In genomic region chr6:7035837-7036249, GRCh38 we compare ENCODE assay signal across 23 cellular contexts.
DNase-seq lines count a peak whose midpoint lies in the region; ATAC-seq, FAIRE-seq and TF ChIP-seq lines count a peak whose summit lies in the region.
"Had no signal": no experiment of that assay in that cellular context is flagged by ENCODE, and none has a peak within 500 bp of the region (broad histone marks: within the 10 kb centered on the region; RNA-seq: fewer than 3 reads in every experiment).

No MANE protein-coding gene starts in this region.

- peak overlapping the region; percentile 12; the same call in 1 of the 3 replicates for H3K27ac ChIP-seq in K562 (ENCODE audit: extremely low read depth, low read depth, low read length)
- H3K27ac ChIP-seq: skin epidermis, thoracic aorta had no signal

- no peak overlapping the region for H3K4me3 ChIP-seq in K562
- H3K4me3 ChIP-seq: skin epidermis, thoracic aorta had no signal

- TF ChIP-seq CTCF in K562 (IDR thresholded peaks at IDR 0.05 in 2 of 3, conservative IDR thresholded peaks at IDR 0.05 in 1 of 3; ENCODE audit: insufficient read depth in 2 of 3, low read depth in 1 of 3, low read length in 3 of 3) = no peak

- H3K9ac ChIP-seq in K562 (ENCODE audit: insufficient read depth in 1 of 2, low read depth in 2 of 2, low read length in 2 of 2) = no peak overlapping the region

- no peaks in the 10 kb centered on the region for H3K79me2 ChIP-seq in K562 (ENCODE audit: control insufficient read depth, insufficient read depth, low read length)

- peak; percentile 59 for ATAC-seq in K562
- ATAC-seq: natural killer cell; stimulated activated naive B cell treated with anti-CD40 and anti-IgM and Interleukin-4, amounts not matched to agents 10 μg/mL and 1 μg/mL and 100 μg/mL, for 72 hours; T-helper 17 cell; WTC11 had no signal

- H3K4me1 ChIP-seq in K562 (replicated peaks in 1 of 2; ENCODE audit: control insufficient read depth in 2 of 2, insufficient read depth in 2 of 2, low read length in 2 of 2) = peaks cover 0 to 23% of the 10 kb centered on the region in 2 experiments; a peak in 4 of 5 replicates

- no peak for TF ChIP-seq RAD21 in K562 (CRISPR knock-in tag; conservative IDR thresholded peaks at IDR 0.05 in 1 of 2, IDR thresholded peaks at IDR 0.05 in 1 of 2)

- 27% methylated on average over 2 of the region's 2 CpGs for WGBS in K562 (ENCODE audit: insufficient coverage, low coverage, missing lambda C conversion rate)

- CTCF ChIA-PET in K562 (lab: Yijun Ruan, JAX; ENCODE audit: low intra/inter-chr PET ratio) = no interaction called here

- H3K4me2 ChIP-seq in K562 (ENCODE audit: insufficient read depth, low read length) = no peak overlapping the region

- H2AFZ ChIP-seq in K562 (ENCODE audit: low read depth, low read length) = peak overlapping the region; percentile 82

- H3K27me3 ChIP-seq in K562 (ENCODE audit: control insufficient read depth in 2 of 2, insufficient read depth in 2 of 2, low read length in 2 of 2) = no peaks in the 10 kb centered on the region

- no peaks in the 10 kb centered on the region for H3K36me3 ChIP-seq in K562 (ENCODE audit: control insufficient read depth, insufficient read depth, low read length)
- H3K36me3 ChIP-seq: thoracic aorta had no signal

- no peak for FAIRE-seq in K562 (lab: Jason Lieb, UNC)
- FAIRE-seq: bronchial epithelial cell had no signal

- in situ Hi-C loops in K562 (cut with MboI) = no loop called here

- no peaks in the 10 kb centered on the region for H3K9me3 ChIP-seq in K562 (replicated peaks; ENCODE audit: control insufficient read depth, insufficient read depth, low read depth, low read length)
- H3K9me3 ChIP-seq: thoracic aorta had no signal

- no peaks in the 10 kb centered on the region for H4K20me1 ChIP-seq in K562 (replicated peaks; ENCODE audit: control insufficient read depth, insufficient read depth, low read length)

- no peak for TF ChIP-seq POLR2A in K562 (conservative IDR thresholded peaks at IDR 0.05)

- H3K9me1 ChIP-seq in K562 (ENCODE audit: control insufficient read depth, insufficient read depth, low read length) = no peaks in the 10 kb centered on the region

- DNase-seq in NOMO-1 treated with DMSO at 0.1 percent for 48 hours (lab: John Stamatoyannopoulos, UW; ENCODE audit: unreplicated experiment) = peak; percentile 35
- DNase-seq in NOMO-1 treated with dmso at 0.1 percent for 144 hours (lab: John Stamatoyannopoulos, UW; ENCODE audit: unreplicated experiment) = no peak
- peak; percentile 46 for DNase-seq in NAMALWA (ENCODE audit: low spot score)
- peak in 1 of 4 experiments; percentile 22 for DNase-seq in K562 (ENCODE audit: extremely low read depth in 1 of 4, low spot score in 3 of 4)
- DNase-seq in pons (ENCODE audit: low spot score) = peak; percentile 38
- no peak for DNase-seq in SK-N-DZ (ENCODE audit: low spot score)
- no peak for DNase-seq in HCEC 1CT
- DNase-seq in foreskin melanocyte = no peak
- DNase-seq: activated CD4-positive, alpha-beta T cell treated with anti-CD3 and anti-CD28 coated beads, Interleukin-2, amount 50 U/mL, for 48 hours; dermis blood vessel endothelial cell; natural killer cell; NCI-H1048; NCI-H2081; NCI-H524; OCI-M1; Right ventricle myocardium superior; stimulated activated CD4-positive, alpha-beta T cell treated with anti-CD3 and anti-CD28 coated beads, Interleukin-2, amount 100 ng/mL, for 24 hours; stimulated activated naive B cell treated with anti-CD40 and anti-IgM and Interleukin-4, amounts not matched to agents 10 μg/mL and 1 μg/mL and 100 μg/mL, for 72 hours; T-helper 17 cell had no signal

- TF ChIP-seq EP300 in K562 (IDR thresholded peaks at IDR 0.05; ENCODE audit: low read length) = no peak

- BruUV-seq in K562 (replicated peaks; lab: Mats Ljungman, UMichigan) = no TSS peak

- POLR2A ChIA-PET in K562 (lab: Yijun Ruan, JAX) = interaction anchor here (0.6 to 1.5 kb wide), 5 partner anchors 9 to 72 kb away, joined by 3 to 6 read pairs (median 4); partner anchors contain the start of gene RREB1

- intact Hi-C loops in K562 (cut with micrococcal nuclease) = no loop called here

TF ChIP-seq in K562, 482 proteins besides CTCF, POLR2A, EP300 and RAD21 (continues in another document):
- TF ChIP-seq NCOA4 (IDR thresholded peaks at IDR 0.05; ENCODE audit: partially characterized antibody) (no peak), ILK (tag; IDR thresholded peaks at IDR 0.05; ENCODE audit: borderline replicate concordance, low read depth) (no peak), CBX3 (IDR thresholded peaks at IDR 0.05; ENCODE audit: borderline replicate concordance in 1 of 2, low read length in 2 of 2) (no peak), ZBTB1 (CRISPR knock-in tag; IDR thresholded peaks at IDR 0.05; ENCODE audit: borderline replicate concordance, low read depth) (no peak), TEAD1 (CRISPR knock-in tag; IDR thresholded peaks at IDR 0.05) (0 out of 4 replicates have a peak, but pooled peaks of 1 of the 2 experiments have one; percentile 45), ZNF384 (IDR thresholded peaks at IDR 0.05; ENCODE audit: low read depth, low read length) (0 out of 2 replicates have a peak, but pooled peaks have one; percentile 10), HINFP (tag; conservative IDR thresholded peaks at IDR 0.05; ENCODE audit: low read depth) (no peak), TFAM (CRISPR knock-in tag; conservative IDR thresholded peaks at IDR 0.05) (no peak), PHB (CRISPR knock-in tag; IDR thresholded peaks at IDR 0.05) (no peak), HSF4 (CRISPR knock-in tag; IDR thresholded peaks at IDR 0.05; ENCODE audit: borderline replicate concordance) (no peak), XRCC5 (IDR thresholded peaks at IDR 0.05; ENCODE audit: low read depth, low read length) (no peak), RCOR1 (IDR thresholded peaks at IDR 0.05; ENCODE audit: borderline replicate concordance in 1 of 2, low read depth in 2 of 2, low read length in 2 of 2) (0 out of 4 replicates have a peak, but pooled peaks of 1 of the 2 experiments have one; percentile 23), PURB (CRISPR knock-in tag; IDR thresholded peaks at IDR 0.05; ENCODE audit: low read depth) (no peak), SRF (CRISPR knock-in tag; IDR thresholded peaks at IDR 0.05) (peak in 1 of 2 experiments; percentile 44; a peak in 1 of 4 replicates), SMARCA5 (IDR thresholded peaks at IDR 0.05) (peak; percentile 51; the same call in 1 of the 2 replicates), MED1 (CRISPR knock-in tag; IDR thresholded peaks at IDR 0.05; ENCODE audit: borderline replicate concordance) (no peak), SRSF1 (IDR thresholded peaks at IDR 0.05; ENCODE audit: low read depth, low read length) (no peak), AFF4 (CRISPR knock-in tag; IDR thresholded peaks at IDR 0.05) (no peak), JUN (IDR thresholded peaks at IDR 0.05; ENCODE audit: borderline replicate concordance, low read depth, low read length) (no peak), JUN (CRISPR knock-in tag; IDR thresholded peaks at IDR 0.05; ENCODE audit: borderline replicate concordance) (no peak), BCL6 (CRISPR knock-in tag; IDR thresholded peaks at IDR 0.05) (no peak), ETV5 (CRISPR knock-in tag; IDR thresholded peaks at IDR 0.05; ENCODE audit: low read depth) (no peak), KDM4B (IDR thresholded peaks at IDR 0.05; ENCODE audit: borderline replicate concordance in 2 of 2, low read depth in 1 of 2) (no peak)

Comparison
In these comparisons a context has a peak if more than half of its experiments do, and no peak if none do; other contexts are left out.
1. DNase-seq: peak in NOMO-1 treated with DMSO at 0.1 percent for 48 hours (single experiment), NAMALWA (single experiment) and pons (single experiment); none in NOMO-1 treated with dmso at 0.1 percent for 144 hours (single experiment), SK-N-DZ (single experiment), HCEC 1CT (single experiment) and foreskin melanocyte (single experiment).